11 cellular contexts compared by ENCODE assay signal in genomic region chr17:2157081-2157480, GRCh38.
DNase-seq lines count a peak whose midpoint lies in the region; ATAC-seq and TF ChIP-seq lines count a peak whose summit lies in the region.
"Had no signal": no experiment of that assay in that cellular context is flagged by ENCODE, and none has a peak within 500 bp of the region (broad histone marks: within the 10 kb centered on the region; RNA-seq: fewer than 3 reads in every experiment).

No MANE protein-coding gene starts in this region.

- 0 out of 2 replicates have a peak overlapping the region, but pooled peaks have one; percentile 7 for H3K4me3 ChIP-seq in GM23248
- H3K4me3 ChIP-seq in SJSA1 = no peak overlapping the region
- no peak overlapping the region for H3K4me3 ChIP-seq in foreskin fibroblast (ENCODE audit: low read depth in 1 of 2, low read length in 2 of 2)
- H3K4me3 ChIP-seq in skeletal muscle cell (ENCODE audit: low read depth, low read length) = no peak overlapping the region

- 1 to 6% methylated on average over 4 of the region's 4 CpGs for WGBS in GM23248 (ENCODE audit: low coverage in 1 of 2, low lambda C conversion rate in 2 of 2, missing lambda C conversion rate in 2 of 2), 2 experiments

- no peaks in the 10 kb centered on the region for H4K20me1 ChIP-seq in GM23248 (ENCODE audit: insufficient read depth)

- in situ Hi-C loops in GM23248 (cut with MboI) (no loop called here), GM13977 (cut with MboI; ENCODE audit: low pct_unique_long_range_greater_than_20kb, low sequenced_read_pairs, unreplicated experiment) (no loop called here)

- H3K27me3 ChIP-seq in GM23248 (replicated peaks; ENCODE audit: insufficient read depth) (no peaks in the 10 kb centered on the region), SJSA1 (replicated peaks) (no peaks in the 10 kb centered on the region)

- H3K9me3 ChIP-seq in GM23248 (ENCODE audit: low read depth) (no peaks in the 10 kb centered on the region), SJSA1 (replicated peaks) (no peaks in the 10 kb centered on the region)

- H2AFZ ChIP-seq in GM23248 = no peak overlapping the region

- TF ChIP-seq CTCF in foreskin fibroblast (IDR thresholded peaks at IDR 0.05; ENCODE audit: low read depth, low read length) = no peak
- no peak for TF ChIP-seq CTCF in GM13977 (IDR thresholded peaks at IDR 0.05; ENCODE audit: extremely low read depth, insufficient read depth, missing control alignments)

- peaks cover 39% of the 10 kb centered on the region for H3F3A ChIP-seq in GM23248 (ENCODE audit: insufficient read depth)

- H3K36me3 ChIP-seq in GM23248 (ENCODE audit: low read depth) (peaks cover 11% of the 10 kb centered on the region; the same call in 1 of the 2 replicates), SJSA1 (peaks cover 9% of the 10 kb centered on the region)

- H3K4me2 ChIP-seq in GM23248 (ENCODE audit: unreplicated experiment) = peak overlapping the region; percentile 46

- H3K27ac ChIP-seq in GM23248 = peak overlapping the region; percentile 93
- peak overlapping the region; percentile 40 for H3K27ac ChIP-seq in SJSA1

- DNase-seq in GM23248 (peak; percentile 94), SJSA1 (ENCODE audit: low read depth in 1 of 2, low spot score in 2 of 2) (peak; percentile 74 to 77), foreskin fibroblast (peak; percentile 61 to 87), skeletal muscle cell (ENCODE audit: low read depth) (peak; percentile 65), NCI-H2081 (lab: John Stamatoyannopoulos, UW) (no peak), GM13977 (ENCODE audit: low spot score) (no peak)
- DNase-seq: activated gamma-delta T cell, NCI-H1105 treated with DMSO at 0.1 percent for 48 hours, T-cell had no signal

- 0 out of 2 replicates have a peak, but pooled peaks cover 13% of the 10 kb centered on the region for H3K79me2 ChIP-seq in GM23248 (ENCODE audit: insufficient read depth)

- ATAC-seq in GM19351 (IDR thresholded peaks at IDR 0.05; ENCODE audit: unreplicated experiment) (no peak), GM21528 (IDR thresholded peaks at IDR 0.05; ENCODE audit: low FRiP score, unreplicated experiment) (no peak)
- ATAC-seq: T-cell had no signal

- H3K4me1 ChIP-seq in GM23248 (ENCODE audit: insufficient read depth) (peaks cover 29% of the 10 kb centered on the region), SJSA1 (replicated peaks) (peaks cover 28% of the 10 kb centered on the region)

- H3K9me2 ChIP-seq in GM23248 (ENCODE audit: insufficient read depth) = no peaks in the 10 kb centered on the region

- peak overlapping the region; percentile 71 for H3K9ac ChIP-seq in GM23248

Comparison
In these comparisons a context has a peak if more than half of its experiments do, and no peak if none do; other contexts are left out.
1. DNase-seq: peak in GM23248 (single experiment), SJSA1 (2 of 2), foreskin fibroblast (2 of 2) and skeletal muscle cell (single experiment); none in NCI-H2081 (0 of 2) and GM13977 (single experiment).